13 cellular contexts compared by ENCODE assay signal in genomic region chr16:84720180-84720579, GRCh38. TPM values are rescaled to one million over a fixed set of nuclear protein-coding genes. Genes with fewer than 3 reads are reported as not detected.
DNase-seq lines count a peak whose midpoint lies in the region; ATAC-seq and TF ChIP-seq lines count a peak whose summit lies in the region.
"Had no signal": no experiment of that assay in that cellular context is flagged by ENCODE, and none has a peak within 500 bp of the region (broad histone marks: within the 10 kb centered on the region; RNA-seq: fewer than 3 reads in every experiment).

No MANE protein-coding gene starts in this region.

- peak; percentile 89 for DNase-seq in A673 (ENCODE audit: low spot score)
- DNase-seq in EL = peak; percentile 15
- DNase-seq in SK-N-MC (ENCODE audit: low read depth, low spot score) = no peak
- DNase-seq in fibroblast of peridontal ligament (ENCODE audit: extremely low read depth) = peak; percentile 70
- no peak for DNase-seq in thyroid gland
- DNase-seq in head of caudate nucleus = no peak
- DNase-seq in smooth muscle cell (lab: John Stamatoyannopoulos, UW; ENCODE audit: unreplicated experiment) = no peak
- DNase-seq in effector memory CD8-positive, alpha-beta T cell = no peak
- DNase-seq: activated CD4-positive, alpha-beta memory T cell treated with anti-CD3 and anti-CD28 coated beads, Interleukin-2, amount 10 ng/mL, durations not matched to agents 7 days and 5 days; NCI-H226; nephron progenitor cell had no signal

- no peaks in the 10 kb centered on the region for H3F3A ChIP-seq in smooth muscle cell (ENCODE audit: low read depth)

- H3K4me2 ChIP-seq in smooth muscle cell = no peak overlapping the region

- peaks cover 26 to 47% of the 10 kb centered on the region in 2 donors for H3K4me1 Mint-ChIP-seq in effector memory CD8-positive, alpha-beta T cell (ENCODE audit: low read depth in 2 of 2)

- no TSS peak for BruUV-seq in A673 (replicated peaks; lab: Mats Ljungman, UMichigan)

- no peak overlapping the region for H3K4me3 Mint-ChIP-seq in effector memory CD8-positive, alpha-beta T cell
- H3K4me3 Mint-ChIP-seq: activated CD4-positive, alpha-beta memory T cell treated with anti-CD3 and anti-CD28 coated beads, Interleukin-2, amount 10 ng/mL, durations not matched to agents 7 days and 5 days; nephron progenitor cell had no signal

- no peaks in the 10 kb centered on the region for H3K27me3 Mint-ChIP-seq in effector memory CD8-positive, alpha-beta T cell
- H3K27me3 Mint-ChIP-seq: activated CD4-positive, alpha-beta memory T cell treated with anti-CD3 and anti-CD28 coated beads, Interleukin-2, amount 10 ng/mL, durations not matched to agents 7 days and 5 days had no signal

- H3K36me3 Mint-ChIP-seq in effector memory CD8-positive, alpha-beta T cell (ENCODE audit: insufficient read depth) = peaks cover 16% of the 10 kb centered on the region

- H3K4me1 ChIP-seq in A673 (ENCODE audit: insufficient read depth, low read length, poor library complexity, severe bottlenecking) = peaks cover 65% of the 10 kb centered on the region
- H3K4me1 ChIP-seq in thyroid gland = no peaks in the 10 kb centered on the region
- no peaks in the 10 kb centered on the region for H3K4me1 ChIP-seq in smooth muscle cell (ENCODE audit: low read depth)

- H4K20me1 ChIP-seq in smooth muscle cell (ENCODE audit: low read depth) = peaks cover 97% of the 10 kb centered on the region

- no peak for TF ChIP-seq POLR2A in thyroid gland (IDR thresholded peaks at IDR 0.05)

- POLR2A ChIA-PET in A673 (lab: Charles Lee; ENCODE audit: low non-redundant PET) = no interaction called here

- H3K27me3 ChIP-seq in A673 (replicated peaks; ENCODE audit: insufficient read depth, low read depth, low read length, poor library complexity) = no peaks in the 10 kb centered on the region
- no peaks in the 10 kb centered on the region for H3K27me3 ChIP-seq in thyroid gland
- H3K27me3 ChIP-seq in smooth muscle cell (ENCODE audit: low read depth) = no peaks in the 10 kb centered on the region

- peak overlapping the region; percentile 24 for H3K4me3 ChIP-seq in A673 (ENCODE audit: low read depth, low read length, poor library complexity, severe bottlenecking)
- H3K4me3 ChIP-seq in SK-N-MC = peak overlapping the region; percentile 33
- no peak overlapping the region for H3K4me3 ChIP-seq in thyroid gland (replicated peaks in 1 of 3)
- no peak overlapping the region for H3K4me3 ChIP-seq in smooth muscle cell
- H3K4me3 ChIP-seq: lung had no signal

- H2AFZ ChIP-seq in smooth muscle cell (ENCODE audit: low read depth) = no peak overlapping the region

- H3K9me3 Mint-ChIP-seq in effector memory CD8-positive, alpha-beta T cell = no peaks in the 10 kb centered on the region
- H3K9me3 Mint-ChIP-seq: activated CD4-positive, alpha-beta memory T cell treated with anti-CD3 and anti-CD28 coated beads, Interleukin-2, amount 10 ng/mL, durations not matched to agents 7 days and 5 days had no signal

- no peak for ATAC-seq in effector memory CD8-positive, alpha-beta T cell (replicated peaks)
- ATAC-seq: esophagus mucosa had no signal

- CTCF ChIA-PET in A673 (lab: Charles Lee) = interaction anchor here (0.7 to 1.6 kb wide), 3 partner anchors 9 to 48 kb away, joined by 3 to 10 read pairs (median 5); no protein-coding TSS in a partner anchor

- H3K9ac ChIP-seq in SK-N-MC (ENCODE audit: insufficient read length) (no peak overlapping the region), smooth muscle cell (ENCODE audit: low read depth) (no peak overlapping the region)

- no peaks in the 10 kb centered on the region for H3K9me3 ChIP-seq in A673 (ENCODE audit: low read depth, low read length, poor library complexity, severe bottlenecking)
- H3K9me3 ChIP-seq in SK-N-MC (ENCODE audit: low read depth, low read length) = no peaks in the 10 kb centered on the region
- no peaks in the 10 kb centered on the region for H3K9me3 ChIP-seq in thyroid gland
- no peaks in the 10 kb centered on the region for H3K9me3 ChIP-seq in smooth muscle cell (replicated peaks; ENCODE audit: low read depth)

- 73 to 87% methylated on average over 8 of the region's 8 CpGs for WGBS in thyroid gland, 2 donors
- WGBS in smooth muscle cell (ENCODE audit: low lambda C conversion rate) = 85% methylated on average over 8 of the region's 8 CpGs

- no peak for TF ChIP-seq CTCF in A673 (conservative IDR thresholded peaks at IDR 0.05; ENCODE audit: low read depth, low read length)
- no peak for TF ChIP-seq CTCF in thyroid gland (IDR thresholded peaks at IDR 0.05)
- TF ChIP-seq CTCF in smooth muscle cell (IDR thresholded peaks at IDR 0.05; ENCODE audit: borderline replicate concordance, insufficient read depth, poor library complexity, severe bottlenecking) = no peak

- intact Hi-C loops in A673 (cut with micrococcal nuclease; ENCODE audit: unreplicated experiment) = no loop called here
- intact Hi-C loops in thyroid gland (cut with DNase I) = no loop called here
- intact Hi-C loops in head of caudate nucleus (cut with DNase I) = loop anchor here (10.0 kb wide), 2 partner anchors 45 to 95 kb away; no protein-coding TSS in a partner anchor

- peaks cover 97% of the 10 kb centered on the region for H3K79me2 ChIP-seq in smooth muscle cell (ENCODE audit: low read depth)

- peaks cover 4% of the 10 kb centered on the region for H3K36me3 ChIP-seq in A673 (ENCODE audit: insufficient read depth, low read length, poor library complexity, severe bottlenecking)
- no peaks in the 10 kb centered on the region; the same call in 1 of the 2 replicates for H3K36me3 ChIP-seq in SK-N-MC (ENCODE audit: insufficient read depth, low read length)
- no peaks in the 10 kb centered on the region for H3K36me3 ChIP-seq in thyroid gland
- H3K36me3 ChIP-seq in smooth muscle cell (ENCODE audit: low read depth) = no peaks in the 10 kb centered on the region

- H3K27ac ChIP-seq in A673 (ENCODE audit: low read depth, low read length, poor library complexity, severe bottlenecking) = peak overlapping the region; percentile 64
- peak overlapping the region; percentile 75 for H3K27ac ChIP-seq in SK-N-MC
- H3K27ac ChIP-seq in thyroid gland = no peak overlapping the region
- H3K27ac ChIP-seq in smooth muscle cell (ENCODE audit: low read depth) = no peak overlapping the region

- H3K27ac Mint-ChIP-seq in effector memory CD8-positive, alpha-beta T cell = peak overlapping the region in 1 of 2 donors; percentile 59
- H3K27ac Mint-ChIP-seq: nephron progenitor cell had no signal

RNA-seq across cellular contexts. Expression of gene USP10, which starts 20.4 kb away (rescaled TPM):
- total RNA-seq in A673 (2021) (165 and 171 TPM in 2 replicates), thyroid gland (10 to 100 TPM; 63.0 to 98.4 (median 70.9) TPM), smooth muscle cell (47.4 and 52.5 TPM in 2 replicates)
- 56.1 and 59.0 TPM in 2 replicates for polyA plus RNA-seq in smooth muscle cell

Comparison
In these comparisons a context has a peak if more than half of its experiments do, and no peak if none do; other contexts are left out.
1. DNase-seq: peak in A673 (single experiment), EL (single experiment) and fibroblast of peridontal ligament (single experiment); none in SK-N-MC (single experiment), thyroid gland (0 of 2), head of caudate nucleus (0 of 42), smooth muscle cell (single experiment) and effector memory CD8-positive, alpha-beta T cell (0 of 3).
2. H3K27ac ChIP-seq: peak in A673 (single experiment) and SK-N-MC (single experiment); none in thyroid gland (0 of 3) and smooth muscle cell (single experiment).
3. H3K4me3 ChIP-seq: peak in A673 (single experiment) and SK-N-MC (single experiment); none in thyroid gland (0 of 3) and smooth muscle cell (single experiment).